Comparison of ENCODE assay signal across 4 cellular contexts in the genomic region with DNA sequence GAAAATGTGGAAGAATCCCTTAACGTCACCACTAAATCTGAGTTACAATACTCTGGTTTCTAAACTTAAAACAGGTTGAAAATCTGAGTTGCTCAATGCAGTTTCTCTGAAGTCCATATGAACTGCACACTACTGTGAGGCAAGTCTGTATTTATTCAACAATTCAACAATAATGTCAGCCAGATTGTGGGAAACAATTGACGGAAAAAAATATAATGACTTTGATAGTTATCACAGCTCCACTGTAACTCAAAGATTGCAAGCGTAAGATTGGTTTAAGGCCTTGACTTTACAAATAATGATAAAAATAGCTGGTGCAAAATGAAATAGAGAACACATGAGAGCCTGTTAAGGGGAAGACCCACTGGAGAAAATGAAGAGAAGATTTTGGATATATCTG.
"Had no signal": no experiment of that assay in that cellular context is flagged by ENCODE, and none has a peak within 500 bp of the region (broad histone marks: within the 10 kb centered on the region; RNA-seq: fewer than 3 reads in every experiment).

No MANE protein-coding gene starts in this region.

- H3K9me3 Mint-ChIP-seq: GM23338, H9 had no signal

- ATAC-seq: GM23338 had no signal

- H3K4me1 Mint-ChIP-seq: GM23338, H9 had no signal

- H3K27ac Mint-ChIP-seq: GM23338, H9 had no signal

- DNase-seq: H9, HCEC 1CT, IMR-90 had no signal

- H3K4me3 ChIP-seq: GM23338 had no signal

- H3K4me3 Mint-ChIP-seq: GM23338, H9 had no signal
